In the genomic region with DNA sequence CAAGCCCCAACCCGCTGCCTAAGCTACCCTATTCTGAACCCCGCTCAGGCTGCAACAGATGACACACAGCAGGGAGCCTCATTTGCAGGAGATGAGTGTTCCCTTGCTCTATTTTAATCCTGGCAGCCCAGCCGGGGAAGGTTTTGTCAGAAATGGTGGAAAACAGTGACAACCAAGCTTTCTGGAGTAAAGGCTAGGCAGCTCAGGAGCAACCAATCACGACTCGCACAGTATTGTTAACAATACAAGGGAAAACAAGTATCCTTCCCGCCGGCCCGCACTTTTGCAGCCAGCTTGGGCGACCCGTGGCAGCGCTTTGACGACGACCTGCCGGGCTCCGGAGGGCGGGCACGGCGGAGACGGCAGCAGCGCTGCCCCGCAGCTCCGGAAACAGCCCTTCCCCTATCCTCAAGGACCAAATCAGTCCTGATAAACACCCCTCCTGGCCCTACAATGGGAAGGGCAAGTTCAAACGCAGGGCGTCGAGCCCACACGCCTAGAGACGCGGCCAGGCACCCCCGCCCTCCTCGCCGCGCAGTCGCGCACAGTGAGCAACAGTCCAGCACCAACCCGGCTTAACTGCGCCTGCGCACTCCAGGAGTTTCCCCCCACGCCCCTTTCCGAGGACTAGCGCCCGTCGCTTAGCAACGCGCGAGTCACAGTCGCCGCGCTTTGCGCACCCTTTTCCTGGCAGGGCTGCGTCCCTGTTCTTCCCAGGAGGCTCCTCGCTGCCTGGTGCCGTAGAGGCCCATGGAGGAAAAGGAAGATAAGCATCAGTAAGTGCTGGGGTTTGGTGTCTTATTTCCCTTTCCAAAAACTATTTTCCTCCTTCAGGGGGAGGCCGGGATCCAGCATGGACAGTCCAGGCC, we compare ENCODE assay signal across 8 cellular contexts.
DNase-seq lines count a peak whose midpoint lies in the region; ATAC-seq and TF ChIP-seq lines count a peak whose summit lies in the region.

No MANE protein-coding gene starts in this region.

- peaks cover 8 to 25% (median 9%) of the 10 kb centered on the region in 3 donors for H3K27me3 Mint-ChIP-seq in immature natural killer cell (ENCODE audit: low read depth in 3 of 3)

- ATAC-seq in GM18907 (IDR thresholded peaks at IDR 0.05; ENCODE audit: unreplicated experiment) = peak; percentile 98
- ATAC-seq in HG03175 (IDR thresholded peaks at IDR 0.05; ENCODE audit: unreplicated experiment) = peak; percentile 97

- H3K4me3 Mint-ChIP-seq in immature natural killer cell = peak overlapping the region; percentile 82 to 88 (median 86)

- no peaks in the 10 kb centered on the region for H3K79me2 ChIP-seq in smooth muscle cell (ENCODE audit: low read depth)

- no peaks in the 10 kb centered on the region for H3K9me3 Mint-ChIP-seq in immature natural killer cell

- CTCF ChIA-PET in AG04449 (lab: Yijun Ruan, JAX) = interaction anchor here (0.7 to 1.0 kb wide), 2 partner anchors 10 to 21 kb away, joined by 3 read pairs; no protein-coding TSS in a partner anchor

- peak overlapping the region; percentile 69 for H3K9ac ChIP-seq in smooth muscle cell (ENCODE audit: low read depth)

- WGBS in smooth muscle cell (ENCODE audit: low lambda C conversion rate) = 2% methylated on average over 53 of the region's 53 CpGs

- no peak for DNase-seq in AG04449 (ENCODE audit: low read depth, low spot score)
- DNase-seq in NCI-H2227 treated with DMSO at 0.1 percent for 48 hours (lab: John Stamatoyannopoulos, UW) = peak; percentile 97
- DNase-seq in activated CD4-positive, CD25-positive, alpha-beta regulatory T cell treated with anti-CD3 and anti-CD28 coated beads, Interleukin-2, amount 50 U/mL, for 16 hours (ENCODE audit: low read depth, low spot score) = peak; percentile 60
- DNase-seq in central memory CD4-positive, alpha-beta T cell = peak; percentile 80
- DNase-seq in immature natural killer cell = peak; percentile 78 to 86 (median 86)
- peak; percentile 85 for DNase-seq in smooth muscle cell (lab: John Stamatoyannopoulos, UW; ENCODE audit: unreplicated experiment)

- H3K4me1 Mint-ChIP-seq in immature natural killer cell = peaks cover 15 to 18% of the 10 kb centered on the region in 2 donors

- no peaks in the 10 kb centered on the region for H3K9me3 ChIP-seq in smooth muscle cell (replicated peaks; ENCODE audit: low read depth)

- H4K20me1 ChIP-seq in smooth muscle cell (ENCODE audit: low read depth) = no peaks in the 10 kb centered on the region

- H3K36me3 Mint-ChIP-seq in immature natural killer cell = no peaks in the 10 kb centered on the region

- peak overlapping the region; percentile 90 for H3K4me2 ChIP-seq in smooth muscle cell

- H3F3A ChIP-seq in smooth muscle cell (ENCODE audit: low read depth) = peaks cover 2% of the 10 kb centered on the region

- H3K27me3 ChIP-seq in smooth muscle cell (ENCODE audit: low read depth) = no peaks in the 10 kb centered on the region

- no peak for TF ChIP-seq CTCF in AG04449 (IDR thresholded peaks at IDR 0.05; ENCODE audit: insufficient read depth, low read length, missing control alignments)
- no peak for TF ChIP-seq CTCF in smooth muscle cell (IDR thresholded peaks at IDR 0.05; ENCODE audit: borderline replicate concordance, insufficient read depth, poor library complexity, severe bottlenecking)

- peak overlapping the region; percentile 79 for H3K4me3 ChIP-seq in AG04449 (ENCODE audit: low read depth, low read length)
- peak overlapping the region; percentile 61 for H3K4me3 ChIP-seq in smooth muscle cell

- H2AFZ ChIP-seq in smooth muscle cell (ENCODE audit: low read depth) = peak overlapping the region; percentile 92

- H3K27ac ChIP-seq in smooth muscle cell (ENCODE audit: low read depth) = peak overlapping the region; percentile 48

- POLR2A ChIA-PET in AG04449 (lab: Yijun Ruan, JAX) = interaction anchor here (0.8 to 1.4 kb wide), 4 partner anchors 11 to 127 kb away, joined by 3 to 4 read pairs (median 4); no protein-coding TSS in a partner anchor

- H3K4me1 ChIP-seq in smooth muscle cell (ENCODE audit: low read depth) = peaks cover 6% of the 10 kb centered on the region

- peak overlapping the region in 4 of 6 donors; percentile 31 to 70 (median 50) for H3K27ac Mint-ChIP-seq in immature natural killer cell

- no peaks in the 10 kb centered on the region for H3K36me3 ChIP-seq in smooth muscle cell (ENCODE audit: low read depth)
